10 cellular contexts compared by ENCODE assay signal in genomic region chr9:72579190-72579589, GRCh38. TPM values are rescaled to one million over a fixed set of nuclear protein-coding genes. Genes with fewer than 3 reads are reported as not detected.
A peak's percentile ranks its signal among the peaks of the same experiment; 100 is the strongest.
DNase-seq lines count a peak whose midpoint lies in the region; ATAC-seq and TF ChIP-seq lines count a peak whose summit lies in the region.
"Had no signal": no experiment of that assay in that cellular context is flagged by ENCODE, and none has a peak within 500 bp of the region (broad histone marks: within the 10 kb centered on the region; RNA-seq: fewer than 3 reads in every experiment).

No MANE protein-coding gene starts in this region.

- no peaks in the 10 kb centered on the region for H3K36me3 Mint-ChIP-seq in endothelial cell (ENCODE audit: low read depth, unreplicated experiment)
- H3K36me3 Mint-ChIP-seq: activated naive CD4-positive, alpha-beta T cell treated with anti-CD3 and anti-CD28 coated beads, Interleukin-2, amount 50 U/mL, for 24 hours had no signal

- H3K4me1 Mint-ChIP-seq in endothelial cell (ENCODE audit: unreplicated experiment) = peaks cover 8% of the 10 kb centered on the region

- peak overlapping the region; percentile 45; the same call in 1 of the 2 replicates for H3K4me3 ChIP-seq in LNCaP clone FGC (ENCODE audit: low read depth, low read length)
- no peak overlapping the region for H3K4me3 ChIP-seq in brain microvascular endothelial cell (ENCODE audit: low read depth, low read length)
- no peak overlapping the region for H3K4me3 ChIP-seq in testis

- no peak overlapping the region for H3K27ac Mint-ChIP-seq in endothelial cell (ENCODE audit: unreplicated experiment)
- H3K27ac Mint-ChIP-seq: activated naive CD4-positive, alpha-beta T cell treated with anti-CD3 and anti-CD28 coated beads, Interleukin-2, amount 50 U/mL, for 24 hours had no signal

- no peaks in the 10 kb centered on the region for H3K27me3 ChIP-seq in brain microvascular endothelial cell (replicated peaks)
- no peaks in the 10 kb centered on the region for H3K27me3 ChIP-seq in testis

- ATAC-seq in GM18519 (IDR thresholded peaks at IDR 0.05; ENCODE audit: low FRiP score, unreplicated experiment) = no peak
- ATAC-seq in HG02623 (IDR thresholded peaks at IDR 0.05; ENCODE audit: unreplicated experiment) = no peak

- DNase-seq in LNCaP clone FGC (ENCODE audit: low read depth) (no peak), brain microvascular endothelial cell (peak; percentile 68), iPS-NIHi7 (ENCODE audit: extremely low spot score) (peak; percentile 14), testis (no peak), endothelial cell (ENCODE audit: low spot score) (no peak), DMS79 (lab: John Stamatoyannopoulos, UW) (no peak)
- DNase-seq: KBM-7 had no signal

- TF ChIP-seq CTCF in LNCaP clone FGC (IDR thresholded peaks at IDR 0.05; ENCODE audit: control insufficient read depth, extremely low read depth, insufficient read depth) (no peak), brain microvascular endothelial cell (IDR thresholded peaks at IDR 0.05; ENCODE audit: low read depth, low read length, missing control alignments) (no peak), testis (IDR thresholded peaks at IDR 0.05) (no peak), endothelial cell (IDR thresholded peaks at IDR 0.05; ENCODE audit: unreplicated experiment) (no peak)

- H3K27ac ChIP-seq in brain microvascular endothelial cell (no peak overlapping the region), testis (peak overlapping the region; percentile 64 to 72)

- peaks cover 38% of the 10 kb centered on the region for H3K4me1 ChIP-seq in testis

- peaks cover 1% of the 10 kb centered on the region for H3K27me3 Mint-ChIP-seq in endothelial cell (ENCODE audit: unreplicated experiment)
- H3K27me3 Mint-ChIP-seq: activated naive CD4-positive, alpha-beta T cell treated with anti-CD3 and anti-CD28 coated beads, Interleukin-2, amount 50 U/mL, for 24 hours had no signal

- intact Hi-C loops in testis (cut with DNase I; ENCODE audit: low total_unique reads) = no loop called here

- WGBS in testis, 2 donors = 84 to 91% methylated on average over 4 of the region's 4 CpGs

- in situ Hi-C loops in brain microvascular endothelial cell (cut with HindIII; ENCODE audit: low pct_ligation_motif_present, low sequenced_read_pairs) = loop anchor here (25.0 kb wide), 1 partner anchor 217 kb away; the partner anchor contains the start of gene ZFAND5

- TF ChIP-seq POLR2A in testis (IDR thresholded peaks at IDR 0.05) = no peak

- no peaks in the 10 kb centered on the region for H3K9me3 ChIP-seq in testis

- no peaks in the 10 kb centered on the region for H3K9me3 Mint-ChIP-seq in endothelial cell (ENCODE audit: unreplicated experiment)
- H3K9me3 Mint-ChIP-seq: activated naive CD4-positive, alpha-beta T cell treated with anti-CD3 and anti-CD28 coated beads, Interleukin-2, amount 50 U/mL, for 24 hours had no signal

- H3K36me3 ChIP-seq in brain microvascular endothelial cell (replicated peaks) (no peaks in the 10 kb centered on the region), testis (ENCODE audit: low read depth, missing control alignments) (no peaks in the 10 kb centered on the region)

- no peak overlapping the region for H3K4me3 Mint-ChIP-seq in endothelial cell (ENCODE audit: unreplicated experiment)
- H3K4me3 Mint-ChIP-seq: activated naive CD4-positive, alpha-beta T cell treated with anti-CD3 and anti-CD28 coated beads, Interleukin-2, amount 50 U/mL, for 24 hours had no signal

RNA-seq across cellular contexts. Expression of gene TMC1, which starts 57.8 kb away (rescaled TPM):
- total RNA-seq in testis (1 to 10 TPM; 2.0 to 5.4 TPM), endothelial cell (ENCODE audit: unreplicated experiment) (not detected)
- 3.0 TPM for polyA plus RNA-seq in testis (ENCODE audit: insufficient read depth, low read depth, low replicate concordance)

Comparison
In these comparisons a context has a peak if more than half of its experiments do, and no peak if none do; other contexts are left out.
1. DNase-seq: peak in brain microvascular endothelial cell (single experiment) and iPS-NIHi7 (single experiment); none in LNCaP clone FGC (single experiment), testis (single experiment), endothelial cell (single experiment) and DMS79 (single experiment).